Comparison of ENCODE assay signal across 8 cellular contexts in genomic region chr5:31186672-31187267, GRCh38. TPM values are rescaled to one million over a fixed set of nuclear protein-coding genes. Genes with fewer than 3 reads are reported as not detected.
A peak's percentile ranks its signal among the peaks of the same experiment; 100 is the strongest.
DNase-seq lines count a peak whose midpoint lies in the region; ATAC-seq, FAIRE-seq and TF ChIP-seq lines count a peak whose summit lies in the region.

No MANE protein-coding gene starts in this region.

- peak; percentile 15 to 53 for DNase-seq in NCI-H526 (lab: John Stamatoyannopoulos, UW)
- DNase-seq in NCI-H526 treated with DMSO at 0.1 percent for 48 hours (lab: John Stamatoyannopoulos, UW): no peak
- DNase-seq in M059J (ENCODE audit: low read depth): peak; percentile 58
- DNase-seq in SW480 (ENCODE audit: low spot score): peak; percentile 42
- DNase-seq in hepatocyte (ENCODE audit: low spot score): peak; percentile 62
- peak; percentile 38 for DNase-seq in urothelium cell line (ENCODE audit: low spot score)
- no peak for DNase-seq in NCI-H187 (lab: John Stamatoyannopoulos, UW)

- H3K4me3 ChIP-seq in hepatocyte: no peak overlapping the region

- no peak overlapping the region for H3K27ac ChIP-seq in hepatocyte

- H4K20me1 ChIP-seq in hepatocyte (ENCODE audit: insufficient read depth, poor library complexity, severe bottlenecking): no peaks in the 10 kb centered on the region

- H3K79me2 ChIP-seq in hepatocyte: no peaks in the 10 kb centered on the region

- peak; percentile 76 for TF ChIP-seq CTCF in hepatocyte (IDR thresholded peaks at IDR 0.05; ENCODE audit: poor library complexity)

- no peak for ATAC-seq in GM18861 (IDR thresholded peaks at IDR 0.05; ENCODE audit: unreplicated experiment)

- no peaks in the 10 kb centered on the region for H3K4me1 ChIP-seq in hepatocyte (ENCODE audit: insufficient read depth)

- no peak overlapping the region for H2AFZ ChIP-seq in hepatocyte

- no peaks in the 10 kb centered on the region for H3K36me3 ChIP-seq in hepatocyte (replicated peaks; ENCODE audit: insufficient read depth, low read depth)

- H3K27me3 ChIP-seq in hepatocyte: peaks cover 12% of the 10 kb centered on the region

- no peak for FAIRE-seq in urothelium cell line (lab: Jason Lieb, UNC)

- no peaks in the 10 kb centered on the region for H3K9me2 ChIP-seq in hepatocyte (replicated peaks; ENCODE audit: insufficient read depth)

- 21% methylated on average over 5 of the region's 5 CpGs for WGBS in hepatocyte (ENCODE audit: low lambda C conversion rate, missing lambda C conversion rate)

- no peaks in the 10 kb centered on the region for H3K9me3 ChIP-seq in hepatocyte (ENCODE audit: low read depth)

- H3K4me2 ChIP-seq in hepatocyte: no peak overlapping the region

RNA-seq across cellular contexts. Expression of gene CDH6, which starts 6.7 kb away (rescaled TPM):
- 5.8 and 8.9 TPM in 2 replicates for total RNA-seq in M059J (2014; rRNA removed; shearing (Covaris generic))
- 34.3 and 36.9 TPM in 2 replicates for total RNA-seq in hepatocyte
- 11.6 and 15.0 TPM in 2 replicates for polyA plus RNA-seq in hepatocyte

Comparison
In these comparisons a context has a peak if more than half of its experiments do, and no peak if none do; other contexts are left out.
1. DNase-seq: peak in NCI-H526 (2 of 2), M059J (single experiment), SW480 (single experiment), hepatocyte (single experiment) and urothelium cell line (single experiment); none in NCI-H526 treated with DMSO at 0.1 percent for 48 hours (single experiment) and NCI-H187 (0 of 2).